ENCODE assay signal across 12 cellular contexts in the genomic region with DNA sequence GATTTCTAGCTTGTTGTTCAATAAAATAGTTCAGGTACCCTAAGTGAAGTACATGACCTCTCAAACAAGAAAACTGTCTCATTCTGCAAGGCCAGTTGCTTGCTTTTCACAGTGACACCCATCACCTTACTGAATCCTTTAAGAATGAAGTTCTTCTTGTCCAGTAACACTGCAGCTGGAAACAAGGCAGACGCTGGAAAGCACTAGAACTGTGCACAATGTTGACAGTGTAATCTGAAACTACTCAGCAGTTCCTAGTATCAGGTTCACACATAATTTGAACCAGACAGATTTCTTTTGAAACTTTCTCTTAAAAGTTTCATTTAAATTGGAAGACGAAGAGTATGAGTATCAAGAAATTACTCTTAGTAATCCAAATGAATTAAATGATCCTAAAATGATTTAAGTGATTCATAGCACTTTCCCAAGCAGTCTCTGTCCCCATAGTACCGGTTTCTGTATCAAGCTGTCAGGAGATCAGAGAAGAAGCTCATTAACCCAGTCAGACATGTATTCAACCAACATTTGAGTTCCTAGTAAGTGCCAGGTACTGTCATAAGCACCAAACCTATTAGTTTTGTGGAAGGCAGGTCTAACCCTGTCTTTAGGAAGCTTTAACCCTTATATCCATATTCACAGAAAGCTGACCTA.
A peak's percentile ranks its signal among the peaks of the same experiment; 100 is the strongest.
DNase-seq lines count a peak whose midpoint lies in the region; ATAC-seq and TF ChIP-seq lines count a peak whose summit lies in the region.
"Had no signal": no experiment of that assay in that cellular context is flagged by ENCODE, and none has a peak within 500 bp of the region (broad histone marks: within the 10 kb centered on the region; RNA-seq: fewer than 3 reads in every experiment).

No MANE protein-coding gene starts in this region.

- no peaks in the 10 kb centered on the region for H3K9me3 ChIP-seq in HEK293 (ENCODE audit: control insufficient read depth, insufficient read depth, low read depth, low read length)

- peak; percentile 79 for ATAC-seq in sciatic nerve
- ATAC-seq in GM19324 (IDR thresholded peaks at IDR 0.05; ENCODE audit: low FRiP score, unreplicated experiment), result no peak

- H3K27ac ChIP-seq in HEK293 (ENCODE audit: extremely low read depth, low read depth, low read length) (peak overlapping the region; percentile 63), epithelial cell of prostate (peak overlapping the region; percentile 57)
- H3K27ac ChIP-seq: dorsolateral prefrontal cortex had no signal

- H3K4me1 ChIP-seq in HEK293 (ENCODE audit: control insufficient read depth, insufficient read depth, low read length), result peaks cover 24% of the 10 kb centered on the region

- H3K36me3 ChIP-seq in HEK293 (ENCODE audit: control insufficient read depth in 2 of 2, insufficient read depth in 1 of 2, low read length in 2 of 2), result no peaks in the 10 kb centered on the region

- CTCF ChIA-PET in HEK293 (lab: Yijun Ruan, JAX), result interaction anchor here (0.6 to 1.4 kb wide), 4 partner anchors 29 to 68 kb away, joined by 3 to 4 read pairs (median 3); no protein-coding TSS in a partner anchor

- POLR2A ChIA-PET in HEK293 (lab: Yijun Ruan, JAX), result interaction anchor here (1.3 to 1.7 kb wide), 2 partner anchors 272 to 450 kb away, joined by 5 read pairs; a partner anchor contains a TSS

- peak; percentile 67 for DNase-seq in NCI-H748 (lab: John Stamatoyannopoulos, UW; ENCODE audit: unreplicated experiment)
- peak; percentile 55 for DNase-seq in epithelial cell of prostate (ENCODE audit: low read depth, low spot score)
- no peak for DNase-seq in sciatic nerve (ENCODE audit: low spot score)
- DNase-seq in NCI-H1930 (lab: John Stamatoyannopoulos, UW), result no peak
- no peak for DNase-seq in posterior vena cava (ENCODE audit: low spot score)
- no peak for DNase-seq in C1 segment of cervical spinal cord (lab: John Stamatoyannopoulos, UW)
- DNase-seq: activated T-cell treated with anti-CD3 and anti-CD28 coated beads, Interleukin-2, amount 50 U/mL, for 4 hours; dorsolateral prefrontal cortex; NCI-H1694 treated with DMSO at 0.1 percent for 48 hours; T-helper 2 cell had no signal

- intact Hi-C loops in sciatic nerve (cut with DNase I), result no loop called here
- intact Hi-C loops in posterior vena cava (cut with DNase I), result no loop called here

- H3K4me3 ChIP-seq in HEK293 (ENCODE audit: low read depth, low read length), result no peak overlapping the region
- H3K4me3 ChIP-seq: dorsolateral prefrontal cortex had no signal

- TF ChIP-seq CTCF in HEK293 (tag by site-specific recombination; IDR thresholded peaks at IDR 0.05), result no peak

TF ChIP-seq in HEK293, 187 proteins besides CTCF, POLR2A, EP300 and RAD21:
- TF ChIP-seq, protein P1, sequence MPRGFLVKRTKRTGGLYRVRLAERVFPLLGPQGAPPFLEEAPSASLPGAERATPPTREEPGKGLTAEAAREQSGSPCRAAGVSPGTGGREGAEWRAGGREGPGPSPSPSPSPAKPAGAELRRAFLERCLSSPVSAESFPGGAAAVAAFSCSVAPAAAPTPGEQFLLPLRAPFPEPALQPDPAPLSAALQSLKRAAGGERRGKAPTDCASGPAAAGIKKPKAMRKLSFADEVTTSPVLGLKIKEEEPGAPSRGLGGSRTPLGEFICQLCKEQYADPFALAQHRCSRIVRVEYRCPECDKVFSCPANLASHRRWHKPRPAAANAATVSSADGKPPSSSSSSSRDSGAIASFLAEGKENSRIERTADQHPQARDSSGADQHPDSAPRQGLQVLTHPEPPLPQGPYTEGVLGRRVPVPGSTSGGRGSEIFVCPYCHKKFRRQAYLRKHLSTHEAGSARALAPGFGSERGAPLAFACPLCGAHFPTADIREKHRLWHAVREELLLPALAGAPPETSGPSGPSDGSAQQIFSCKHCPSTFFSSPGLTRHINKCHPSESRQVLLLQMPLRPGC (tag by site-specific recombination; IDR thresholded peaks at IDR 0.05), result no peak
- TF ChIP-seq, protein P2, sequence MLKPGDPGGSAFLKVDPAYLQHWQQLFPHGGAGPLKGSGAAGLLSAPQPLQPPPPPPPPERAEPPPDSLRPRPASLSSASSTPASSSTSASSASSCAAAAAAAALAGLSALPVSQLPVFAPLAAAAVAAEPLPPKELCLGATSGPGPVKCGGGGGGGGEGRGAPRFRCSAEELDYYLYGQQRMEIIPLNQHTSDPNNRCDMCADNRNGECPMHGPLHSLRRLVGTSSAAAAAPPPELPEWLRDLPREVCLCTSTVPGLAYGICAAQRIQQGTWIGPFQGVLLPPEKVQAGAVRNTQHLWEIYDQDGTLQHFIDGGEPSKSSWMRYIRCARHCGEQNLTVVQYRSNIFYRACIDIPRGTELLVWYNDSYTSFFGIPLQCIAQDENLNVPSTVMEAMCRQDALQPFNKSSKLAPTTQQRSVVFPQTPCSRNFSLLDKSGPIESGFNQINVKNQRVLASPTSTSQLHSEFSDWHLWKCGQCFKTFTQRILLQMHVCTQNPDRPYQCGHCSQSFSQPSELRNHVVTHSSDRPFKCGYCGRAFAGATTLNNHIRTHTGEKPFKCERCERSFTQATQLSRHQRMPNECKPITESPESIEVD (tag by site-specific recombination; IDR thresholded peaks at IDR 0.05), result peak; percentile 32
- TF ChIP-seq ZEB2 (tag by site-specific recombination; IDR thresholded peaks at IDR 0.05) (no peak), ZXDB (tag by site-specific recombination; IDR thresholded peaks at IDR 0.05) (no peak), ZNF239 (tag by site-specific recombination; IDR thresholded peaks at IDR 0.05) (no peak), ZNF311 (tag by site-specific recombination; IDR thresholded peaks at IDR 0.05; ENCODE audit: borderline replicate concordance) (no peak)
- TF ChIP-seq, protein P3, sequence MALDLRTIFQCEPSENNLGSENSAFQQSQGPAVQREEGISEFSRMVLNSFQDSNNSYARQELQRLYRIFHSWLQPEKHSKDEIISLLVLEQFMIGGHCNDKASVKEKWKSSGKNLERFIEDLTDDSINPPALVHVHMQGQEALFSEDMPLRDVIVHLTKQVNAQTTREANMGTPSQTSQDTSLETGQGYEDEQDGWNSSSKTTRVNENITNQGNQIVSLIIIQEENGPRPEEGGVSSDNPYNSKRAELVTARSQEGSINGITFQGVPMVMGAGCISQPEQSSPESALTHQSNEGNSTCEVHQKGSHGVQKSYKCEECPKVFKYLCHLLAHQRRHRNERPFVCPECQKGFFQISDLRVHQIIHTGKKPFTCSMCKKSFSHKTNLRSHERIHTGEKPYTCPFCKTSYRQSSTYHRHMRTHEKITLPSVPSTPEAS (tag by site-specific recombination; IDR thresholded peaks at IDR 0.05), result no peak
- TF ChIP-seq, protein P4, sequence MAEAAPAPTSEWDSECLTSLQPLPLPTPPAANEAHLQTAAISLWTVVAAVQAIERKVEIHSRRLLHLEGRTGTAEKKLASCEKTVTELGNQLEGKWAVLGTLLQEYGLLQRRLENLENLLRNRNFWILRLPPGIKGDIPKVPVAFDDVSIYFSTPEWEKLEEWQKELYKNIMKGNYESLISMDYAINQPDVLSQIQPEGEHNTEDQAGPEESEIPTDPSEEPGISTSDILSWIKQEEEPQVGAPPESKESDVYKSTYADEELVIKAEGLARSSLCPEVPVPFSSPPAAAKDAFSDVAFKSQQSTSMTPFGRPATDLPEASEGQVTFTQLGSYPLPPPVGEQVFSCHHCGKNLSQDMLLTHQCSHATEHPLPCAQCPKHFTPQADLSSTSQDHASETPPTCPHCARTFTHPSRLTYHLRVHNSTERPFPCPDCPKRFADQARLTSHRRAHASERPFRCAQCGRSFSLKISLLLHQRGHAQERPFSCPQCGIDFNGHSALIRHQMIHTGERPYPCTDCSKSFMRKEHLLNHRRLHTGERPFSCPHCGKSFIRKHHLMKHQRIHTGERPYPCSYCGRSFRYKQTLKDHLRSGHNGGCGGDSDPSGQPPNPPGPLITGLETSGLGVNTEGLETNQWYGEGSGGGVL (tag by site-specific recombination; IDR thresholded peaks at IDR 0.05), result no peak
- TF ChIP-seq, protein P5, sequence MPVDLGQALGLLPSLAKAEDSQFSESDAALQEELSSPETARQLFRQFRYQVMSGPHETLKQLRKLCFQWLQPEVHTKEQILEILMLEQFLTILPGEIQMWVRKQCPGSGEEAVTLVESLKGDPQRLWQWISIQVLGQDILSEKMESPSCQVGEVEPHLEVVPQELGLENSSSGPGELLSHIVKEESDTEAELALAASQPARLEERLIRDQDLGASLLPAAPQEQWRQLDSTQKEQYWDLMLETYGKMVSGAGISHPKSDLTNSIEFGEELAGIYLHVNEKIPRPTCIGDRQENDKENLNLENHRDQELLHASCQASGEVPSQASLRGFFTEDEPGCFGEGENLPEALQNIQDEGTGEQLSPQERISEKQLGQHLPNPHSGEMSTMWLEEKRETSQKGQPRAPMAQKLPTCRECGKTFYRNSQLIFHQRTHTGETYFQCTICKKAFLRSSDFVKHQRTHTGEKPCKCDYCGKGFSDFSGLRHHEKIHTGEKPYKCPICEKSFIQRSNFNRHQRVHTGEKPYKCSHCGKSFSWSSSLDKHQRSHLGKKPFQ (tag by site-specific recombination; IDR thresholded peaks at IDR 0.05), result peak; percentile 51
TF ChIP-seq in HEK293: peak in this region for 2.

Comparison
In these comparisons a context has a peak if more than half of its experiments do, and no peak if none do; other contexts are left out.
1. DNase-seq: peak in NCI-H748 (single experiment) and epithelial cell of prostate (single experiment); none in sciatic nerve (single experiment), NCI-H1930 (0 of 2), posterior vena cava (single experiment) and C1 segment of cervical spinal cord (0 of 14).